ENCODE assay signal across 17 cellular contexts in genomic region chr2:19287324-19287723, GRCh38.
"Had no signal": no experiment of that assay in that cellular context is flagged by ENCODE, and none has a peak within 500 bp of the region (broad histone marks: within the 10 kb centered on the region; RNA-seq: fewer than 3 reads in every experiment).

No MANE protein-coding gene starts in this region.

- ATAC-seq: activated naive CD4-positive, alpha-beta T cell treated with anti-CD3 and anti-CD28 coated beads, Interleukin-2, amount 50 U/mL, for 72 hours; naive thymus-derived CD4-positive, alpha-beta T cell had no signal

- H3K4me3 ChIP-seq: adrenal gland, ascending aorta, lung, testis, vagina had no signal

- H3K27me3 ChIP-seq: adrenal gland, ascending aorta, brain microvascular endothelial cell, testis, vagina had no signal

- H3K9me3 ChIP-seq: adrenal gland, ascending aorta, testis, vagina had no signal

- H3K4me1 ChIP-seq: ascending aorta, testis, vagina had no signal

- H3K27ac ChIP-seq: adrenal gland, ascending aorta, brain microvascular endothelial cell, testis, vagina had no signal

- DNase-seq: activated CD4-positive, alpha-beta T cell treated with anti-CD3 and anti-CD28 coated beads for 1 hour; activated CD4-positive, alpha-beta T cell treated with anti-CD3 and anti-CD28 coated beads, Interleukin-2, amount 50 U/mL, for 1 hour; activated T-cell treated with anti-CD3 and anti-CD28 coated beads, Interleukin-2, amount 50 U/mL, for 1 hour; adrenal gland; brain microvascular endothelial cell; foreskin melanocyte; kidney; naive thymus-derived CD4-positive, alpha-beta T cell; stimulated activated CD4-positive, alpha-beta T cell treated with anti-CD3 and anti-CD28 coated beads, Interleukin-2, amount 100 ng/mL, for 48 hours; stimulated activated CD8-positive, alpha-beta memory T cell treated with anti-CD3 and anti-CD28 coated beads, Interleukin-4, amount 100 ng/mL, for 48 hours; stimulated activated naive CD4-positive, alpha-beta T cell; T-helper 9 cell; testis had no signal

- H3K36me3 ChIP-seq: adrenal gland, ascending aorta, brain microvascular endothelial cell, vagina had no signal
